Comparison of ENCODE assay signal across 23 cellular contexts in genomic region chr6:34416877-34417371, GRCh38. TPM values are rescaled to one million over a fixed set of nuclear protein-coding genes. Genes with fewer than 3 reads are reported as not detected.
DNase-seq lines count a peak whose midpoint lies in the region; ATAC-seq and TF ChIP-seq lines count a peak whose summit lies in the region.
"Had no signal": no experiment of that assay in that cellular context is flagged by ENCODE, and none has a peak within 500 bp of the region (broad histone marks: within the 10 kb centered on the region; RNA-seq: fewer than 3 reads in every experiment).

No MANE protein-coding gene starts in this region.

- no peaks in the 10 kb centered on the region for H3K9me3 ChIP-seq in HCT116 (ENCODE audit: control insufficient read depth in 1 of 2, insufficient read depth in 1 of 2, low read depth in 1 of 2, low read length in 2 of 2)
- no peaks in the 10 kb centered on the region for H3K9me3 ChIP-seq in psoas muscle
- H3K9me3 ChIP-seq in OCI-LY7 (ENCODE audit: low read length), result no peaks in the 10 kb centered on the region
- H3K9me3 ChIP-seq: ascending aorta, gastrocnemius medialis, prostate gland, SJCRH30 had no signal

- no peak overlapping the region for H3K9ac ChIP-seq in HCT116 (ENCODE audit: low read length)
- H3K9ac ChIP-seq: neural progenitor cell had no signal

- H4K20me1 ChIP-seq in HCT116 (ENCODE audit: insufficient read depth) (peaks cover 18% of the 10 kb centered on the region; the same call in 1 of the 2 replicates), OCI-LY7 (ENCODE audit: insufficient read depth, low read length) (0 out of 2 replicates have a peak, but pooled peaks cover 2% of the 10 kb centered on the region)

- peak overlapping the region; percentile 68 for H3K27ac Mint-ChIP-seq in activated naive CD8-positive, alpha-beta T cell
- no peak overlapping the region for H3K27ac Mint-ChIP-seq in activated naive CD8-positive, alpha-beta T cell treated with anti-CD3 and anti-CD28 coated beads, Interleukin-2, amount 50 U/mL, for 24 hours
- peak overlapping the region; percentile 14 to 52 (median 19) for H3K27ac Mint-ChIP-seq in brain
- H3K27ac Mint-ChIP-seq: CD4-positive, alpha-beta T cell; neural progenitor cell; stimulated activated memory B cell treated with anti-CD40 and anti-IgM and Interleukin-4, amounts not matched to agents 10 μg/mL and 1 μg/mL and 100 μg/mL, for 72 hours; T-helper 1 cell treated with Interleukin-12 subunit alpha and Interleukin-12 subunit beta and Interleukin-4 antibody, amounts not matched to agents 30 μg/mL and 1 μg/mL, for 36 hours had no signal

- no peak overlapping the region for H3K4me3 ChIP-seq in HCT116 (replicated peaks in 1 of 2; ENCODE audit: low read depth in 1 of 2, low read length in 2 of 2)
- H3K4me3 ChIP-seq in psoas muscle, result no peak overlapping the region
- no peak overlapping the region for H3K4me3 ChIP-seq in OCI-LY7 (ENCODE audit: low read depth, low read length, poor library complexity, severe bottlenecking)
- H3K4me3 ChIP-seq: ascending aorta, gastrocnemius medialis, neural progenitor cell, prostate gland, SJCRH30 had no signal

- WGBS in psoas muscle, 3 donors, result 66 to 79% (median 70%) methylated on average over 7 of the region's 7 CpGs

- CTCF ChIA-PET in HCT116 (lab: Charles Lee) (interaction anchor here (1.0 to 4.4 kb wide), 4 partner anchors 9 to 254 kb away, joined by 3 to 69 read pairs (median 16); partner anchors contain the start of gene SMIM29), OCI-LY7 (lab: Charles Lee; ENCODE audit: unreplicated experiment) (interaction anchor here (0.6 kb wide), 1 partner anchor 25 kb away, joined by 3 read pairs; no protein-coding TSS in a partner anchor)

- no peaks in the 10 kb centered on the region for H3K27me3 Mint-ChIP-seq in activated naive CD8-positive, alpha-beta T cell
- no peaks in the 10 kb centered on the region for H3K27me3 Mint-ChIP-seq in activated naive CD8-positive, alpha-beta T cell treated with anti-CD3 and anti-CD28 coated beads, Interleukin-2, amount 50 U/mL, for 24 hours
- no peaks in the 10 kb centered on the region for H3K27me3 Mint-ChIP-seq in brain
- H3K27me3 Mint-ChIP-seq: activated CD4-positive, alpha-beta T cell treated with anti-CD3 and anti-CD28 coated beads, Interleukin-2, amount 10 ng/mL, durations not matched to agents 7 days and 5 days; CD4-positive, alpha-beta T cell; stimulated activated memory B cell treated with anti-CD40 and anti-IgM and Interleukin-4, amounts not matched to agents 10 μg/mL and 1 μg/mL and 100 μg/mL, for 72 hours had no signal

- RAD21 ChIA-PET in HCT116 (lab: Charles Lee; ENCODE audit: low non-redundant PET in 1 of 2, low total read pairs in 2 of 2, uncharacterized antibody in 2 of 2, unreplicated experiment in 2 of 2), result interaction anchor here in 1 of 2 experiments (1.0 kb wide), 1 partner anchor 193 kb away, joined by 3 read pairs; no protein-coding TSS in a partner anchor

- POLR2A ChIA-PET in HCT116 (lab: Charles Lee) (interaction anchor here (0.9 to 4.7 kb wide), 3 partner anchors 9 to 254 kb away, joined by 3 to 38 read pairs (median 20); partner anchors contain the start of genes RPS10 and SMIM29), OCI-LY7 (lab: Charles Lee) (interaction anchor here (0.7 to 2.7 kb wide), 2 partner anchors 9 to 772 kb away, joined by 5 to 14 read pairs; partner anchors contain the start of gene RPS10)

- H3K36me3 ChIP-seq in HCT116 (ENCODE audit: control insufficient read depth in 1 of 2, insufficient read depth in 2 of 2, low read length in 2 of 2) (peaks cover 32 to 50% of the 10 kb centered on the region in 2 experiments), psoas muscle (ENCODE audit: insufficient read depth in 1 of 2, low read depth in 1 of 2) (peaks cover 11 to 61% of the 10 kb centered on the region in 2 donors), OCI-LY7 (ENCODE audit: insufficient read depth, low read length) (peaks cover 92% of the 10 kb centered on the region)

- no peaks in the 10 kb centered on the region for H3K9me3 Mint-ChIP-seq in activated naive CD8-positive, alpha-beta T cell (ENCODE audit: low read depth)
- H3K9me3 Mint-ChIP-seq in activated naive CD8-positive, alpha-beta T cell treated with anti-CD3 and anti-CD28 coated beads, Interleukin-2, amount 50 U/mL, for 24 hours, result no peaks in the 10 kb centered on the region
- no peaks in the 10 kb centered on the region for H3K9me3 Mint-ChIP-seq in brain
- H3K9me3 Mint-ChIP-seq: activated CD4-positive, alpha-beta T cell treated with anti-CD3 and anti-CD28 coated beads, Interleukin-2, amount 10 ng/mL, durations not matched to agents 7 days and 5 days; CD4-positive, alpha-beta T cell; neural progenitor cell; stimulated activated memory B cell treated with anti-CD40 and anti-IgM and Interleukin-4, amounts not matched to agents 10 μg/mL and 1 μg/mL and 100 μg/mL, for 72 hours; T-helper 1 cell treated with Interleukin-12 subunit alpha and Interleukin-12 subunit beta and Interleukin-4 antibody, amounts not matched to agents 30 μg/mL and 1 μg/mL, for 36 hours had no signal

- H3K79me2 ChIP-seq in HCT116 (ENCODE audit: insufficient read depth, low read length), result peaks cover 38% of the 10 kb centered on the region
- peaks cover 14% of the 10 kb centered on the region; the same call in 1 of the 2 replicates for H3K79me2 ChIP-seq in OCI-LY7 (ENCODE audit: insufficient read depth, low read depth, low read length)

- no peak for TF ChIP-seq POLR2A in HCT116 (IDR thresholded peaks at IDR 0.05; ENCODE audit: borderline replicate concordance, extremely low read depth, insufficient read depth, insufficient read length)

- peak overlapping the region; percentile 6 for H3K4me3 Mint-ChIP-seq in activated naive CD8-positive, alpha-beta T cell
- no peak overlapping the region for H3K4me3 Mint-ChIP-seq in activated naive CD8-positive, alpha-beta T cell treated with anti-CD3 and anti-CD28 coated beads, Interleukin-2, amount 50 U/mL, for 24 hours
- no peak overlapping the region for H3K4me3 Mint-ChIP-seq in brain
- H3K4me3 Mint-ChIP-seq: activated CD4-positive, alpha-beta T cell treated with anti-CD3 and anti-CD28 coated beads, Interleukin-2, amount 10 ng/mL, durations not matched to agents 7 days and 5 days; CD4-positive, alpha-beta T cell; neural progenitor cell; stimulated activated memory B cell treated with anti-CD40 and anti-IgM and Interleukin-4, amounts not matched to agents 10 μg/mL and 1 μg/mL and 100 μg/mL, for 72 hours; T-helper 1 cell treated with Interleukin-12 subunit alpha and Interleukin-12 subunit beta and Interleukin-4 antibody, amounts not matched to agents 30 μg/mL and 1 μg/mL, for 36 hours had no signal

- peaks cover 26% of the 10 kb centered on the region for H3K4me1 Mint-ChIP-seq in activated naive CD8-positive, alpha-beta T cell (ENCODE audit: low read depth)
- H3K4me1 Mint-ChIP-seq in activated naive CD8-positive, alpha-beta T cell treated with anti-CD3 and anti-CD28 coated beads, Interleukin-2, amount 50 U/mL, for 24 hours, result peaks cover 31% of the 10 kb centered on the region
- peaks cover 18% of the 10 kb centered on the region for H3K4me1 Mint-ChIP-seq in brain

- H3K27ac ChIP-seq in HCT116 (ENCODE audit: low read depth, low read length) (no peak overlapping the region), psoas muscle (peak overlapping the region; percentile 25), OCI-LY7 (ENCODE audit: low read depth, low read length, poor library complexity, severe bottlenecking) (no peak overlapping the region)
- H3K27ac ChIP-seq: HL-60, neural progenitor cell, prostate gland, SJCRH30 had no signal

- TF ChIP-seq CTCF in HCT116 (IDR thresholded peaks at IDR 0.05 in 2 of 3, conservative IDR thresholded peaks at IDR 0.05 in 1 of 3; ENCODE audit: borderline replicate concordance in 1 of 3, insufficient read depth in 1 of 3, low read depth in 2 of 3, low read length in 2 of 3), result no peak
- TF ChIP-seq CTCF in brain (conservative IDR thresholded peaks at IDR 0.05), result no peak
- no peak for TF ChIP-seq CTCF in psoas muscle (IDR thresholded peaks at IDR 0.05)
- TF ChIP-seq CTCF in OCI-LY7 (conservative IDR thresholded peaks at IDR 0.05; ENCODE audit: low read length), result no peak

- no peak overlapping the region for H2AFZ ChIP-seq in HCT116 (ENCODE audit: low read depth, low read length, poor library complexity, severe bottlenecking)
- H2AFZ ChIP-seq in OCI-LY7 (ENCODE audit: low read length), result no peak overlapping the region
- H2AFZ ChIP-seq: neural progenitor cell had no signal

- no peak overlapping the region for H3K4me2 ChIP-seq in HCT116 (ENCODE audit: low read length)
- no peak overlapping the region for H3K4me2 ChIP-seq in OCI-LY7 (ENCODE audit: low read length)
- H3K4me2 ChIP-seq: neural progenitor cell had no signal

- ATAC-seq in activated naive CD8-positive, alpha-beta T cell treated with anti-CD3 and anti-CD28 coated beads, Interleukin-2, amount 50 U/mL, for 24 hours, result no peak
- peak; percentile 10; the same call in 1 of the 2 replicates for ATAC-seq in HCT116
- no peak for ATAC-seq in psoas muscle
- ATAC-seq: gastrocnemius medialis; stimulated activated memory B cell treated with anti-CD40 and anti-IgM and Interleukin-4, amounts not matched to agents 10 μg/mL and 1 μg/mL and 100 μg/mL, for 72 hours had no signal

- peaks cover 9% of the 10 kb centered on the region for H3K36me3 Mint-ChIP-seq in activated naive CD8-positive, alpha-beta T cell
- H3K36me3 Mint-ChIP-seq in activated naive CD8-positive, alpha-beta T cell treated with anti-CD3 and anti-CD28 coated beads, Interleukin-2, amount 50 U/mL, for 24 hours (ENCODE audit: low read depth), result peaks cover 60% of the 10 kb centered on the region
- peaks cover 84% of the 10 kb centered on the region for H3K36me3 Mint-ChIP-seq in brain

- peaks cover 0 to 26% of the 10 kb centered on the region in 2 experiments; a peak in 2 of 4 replicates for H3K4me1 ChIP-seq in HCT116 (ENCODE audit: control insufficient read depth in 1 of 2, insufficient read depth in 2 of 2, low read length in 2 of 2)
- peaks cover 7% of the 10 kb centered on the region for H3K4me1 ChIP-seq in psoas muscle
- no peaks in the 10 kb centered on the region for H3K4me1 ChIP-seq in OCI-LY7 (ENCODE audit: insufficient read depth, low read length, poor library complexity, severe bottlenecking)
- H3K4me1 ChIP-seq: neural progenitor cell, SJCRH30 had no signal

- no peaks in the 10 kb centered on the region for H3K9me2 ChIP-seq in HCT116 (ENCODE audit: insufficient read depth)
- H3K9me2 ChIP-seq in OCI-LY7 (ENCODE audit: insufficient read depth, low read length), result no peaks in the 10 kb centered on the region

- H3K27me3 ChIP-seq in HCT116 (ENCODE audit: insufficient read depth, low read length), result no peaks in the 10 kb centered on the region
- no peaks in the 10 kb centered on the region for H3K27me3 ChIP-seq in psoas muscle (ENCODE audit: insufficient read depth in 3 of 3, low read length in 2 of 3)
- H3K27me3 ChIP-seq: ascending aorta, gastrocnemius medialis, neural progenitor cell, SJCRH30 had no signal

- no peak for DNase-seq in activated naive CD8-positive, alpha-beta T cell treated with anti-CD3 and anti-CD28 coated beads, Interleukin-2, amount 50 U/mL, for 24 hours
- DNase-seq in HCT116 (ENCODE audit: low read depth, low spot score) (no peak), psoas muscle (no peak), OCI-LY7 (ENCODE audit: low spot score) (no peak), GOT3 (lab: John Stamatoyannopoulos, UW) (no peak)
- no peak for DNase-seq in stimulated activated CD4-positive, alpha-beta T cell treated with anti-CD3 and anti-CD28 coated beads, Interleukin-4, amount 100 ng/mL, for 1 hour
- DNase-seq: activated CD4-positive, alpha-beta T cell treated with anti-CD3 and anti-CD28 coated beads, Interleukin-2, amount 10 ng/mL, durations not matched to agents 7 days and 5 days; activated naive CD4-positive, alpha-beta T cell; CD4-positive, alpha-beta T cell; gastrocnemius medialis; left ventricle myocardium superior; NCI-H446 treated with DMSO at 0.1 percent for 48 hours; SJCRH30; stimulated activated CD4-positive, alpha-beta T cell treated with anti-CD3 and anti-CD28 coated beads, Interleukin-2, amount 100 ng/mL, for 24 hours had no signal

- BruUV-seq in HCT116 (replicated peaks; lab: Mats Ljungman, UMichigan) (no TSS peak), OCI-LY7 (replicated peaks; lab: Mats Ljungman, UMichigan) (no TSS peak)

- intact Hi-C loops in HCT116 (cut with micrococcal nuclease) (no loop called here), psoas muscle (cut with DNase I) (no loop called here), OCI-LY7 (cut with micrococcal nuclease; ENCODE audit: unreplicated experiment) (no loop called here)

- no peak for TF ChIP-seq RAD21 in HCT116 (IDR thresholded peaks at IDR 0.05; ENCODE audit: low read depth)

RNA-seq across cellular contexts. Expression of gene RPS10, which starts 8.9 kb away (rescaled TPM):
- total RNA-seq in HCT116 (2021; ENCODE audit: unreplicated experiment), result 1,863 TPM
- polyA plus RNA-seq in HCT116 (2012), result 3,637 and 4,200 TPM in 2 replicates
- 3,693 TPM for polyA plus RNA-seq in brain (ENCODE audit: insufficient read depth, low read depth, low replicate concordance)
- 100 to 1,000 TPM; 601 to 836 (median 791) TPM for total RNA-seq in psoas muscle
- polyA plus RNA-seq in psoas muscle, result 1,000 to 10,000 TPM; 1,402 to 2,522 (median 1,825) TPM
- 2,738 and 2,938 TPM in 2 replicates for total RNA-seq in OCI-LY7 (2014; rRNA removed; shearing (Covaris generic))
- total RNA-seq in OCI-LY7 (2022), result 1,615 and 1,714 TPM in 2 replicates

RNA-seq across cellular contexts. Expression of gene NUDT3, which starts 24.5 kb away (rescaled TPM):
- 25.2 TPM for total RNA-seq in HCT116 (2021; ENCODE audit: unreplicated experiment)
- polyA plus RNA-seq in HCT116 (2012), result 5.7 and 7.7 TPM in 2 replicates
- polyA plus RNA-seq in brain (ENCODE audit: insufficient read depth, low read depth, low replicate concordance), result 32.7 TPM
- 10 to 100 TPM; 33.3 to 70.5 (median 50.6) TPM for total RNA-seq in psoas muscle
- polyA plus RNA-seq in psoas muscle, result 10 to 100 TPM; 10.6 to 19.9 (median 17.9) TPM
- 26.8 and 30.7 TPM in 2 replicates for total RNA-seq in OCI-LY7 (2014; rRNA removed; shearing (Covaris generic))
- 43.0 and 49.4 TPM in 2 replicates for total RNA-seq in OCI-LY7 (2022)

RNA-seq across cellular contexts. Expression of gene PACSIN1, which starts 49.0 kb away (rescaled TPM):
- total RNA-seq in HCT116 (2021; ENCODE audit: unreplicated experiment) (5.0 TPM), psoas muscle (under 1 TPM in 2 of 4 donors, not detected in 2; 0.11 TPM), OCI-LY7 (2022) (70.8 and 88.4 TPM in 2 replicates)
- 2.9 and 4.1 TPM in 2 replicates for polyA plus RNA-seq in HCT116 (2012)
- polyA plus RNA-seq in brain (ENCODE audit: insufficient read depth, low read depth, low replicate concordance) (73.8 TPM), psoas muscle (under 1 TPM in 1 of 3 donors, not detected in 2; 0.17 TPM)
- total RNA-seq in OCI-LY7 (2014; rRNA removed; shearing (Covaris generic)), result 14.9 and 19.3 TPM in 2 replicates
- total RNA-seq: ascending aorta, esophagus mucosa, gastrocnemius medialis, SJCRH30 had no signal
